In genomic region chr1:235011599-235012435, GRCh38 we compare ENCODE assay signal across 8 cellular contexts.
DNase-seq lines count a peak whose midpoint lies in the region; ATAC-seq and TF ChIP-seq lines count a peak whose summit lies in the region.

No MANE protein-coding gene starts in this region.

- peak overlapping the region; percentile 14 for H3K4me3 ChIP-seq in skeletal muscle satellite cell (ENCODE audit: low read length)

- ATAC-seq in HG03060 (IDR thresholded peaks at IDR 0.05; ENCODE audit: low read depth, unreplicated experiment) = peak; percentile 60
- peak; percentile 98 for ATAC-seq in foreskin keratinocyte

- DNase-seq in NCI-H2171 treated with DMSO at 0.1 percent for 48 hours (lab: John Stamatoyannopoulos, UW) (peak; percentile 22), NCI-H2171 (lab: John Stamatoyannopoulos, UW) (no peak), RPMI8226 (peak; percentile 99), foreskin keratinocyte (peak; percentile 100), NCI-H345 treated with DMSO at 0.1 percent for 48 hours (lab: John Stamatoyannopoulos, UW; ENCODE audit: unreplicated experiment) (no peak)
- peak; percentile 97 for DNase-seq in activated T-helper 2 cell treated with anti-CD3 and anti-CD28 coated beads, Interferon-gamma antibody, Interleukin-2, Interleukin-4, amounts not matched to agents 10 μg/mL and 5 μg/mL and 100 μg/mL, durations not matched to agents 14 hours and 24 hours and 36 hours (ENCODE audit: low spot score)

- peaks cover 24% of the 10 kb centered on the region for H3K9me3 Mint-ChIP-seq in activated T-helper 2 cell treated with anti-CD3 and anti-CD28 coated beads, Interferon-gamma antibody, Interleukin-2, Interleukin-4, amounts not matched to agents 10 μg/mL and 5 μg/mL and 100 μg/mL, durations not matched to agents 14 hours and 24 hours and 36 hours

- H3K4me3 Mint-ChIP-seq in activated T-helper 2 cell treated with anti-CD3 and anti-CD28 coated beads, Interferon-gamma antibody, Interleukin-2, Interleukin-4, amounts not matched to agents 10 μg/mL and 5 μg/mL and 100 μg/mL, durations not matched to agents 14 hours and 24 hours and 36 hours (ENCODE audit: low read depth) = peak overlapping the region; percentile 57

- H3K9ac ChIP-seq in skeletal muscle satellite cell (ENCODE audit: low read depth, low read length) = peak overlapping the region; percentile 74

- H3K27me3 ChIP-seq in foreskin keratinocyte (peaks cover 13% of the 10 kb centered on the region), skeletal muscle satellite cell (ENCODE audit: control insufficient read depth, insufficient read depth, low read length) (no peaks in the 10 kb centered on the region)

- peak; percentile 7 for TF ChIP-seq CTCF in foreskin keratinocyte (conservative IDR thresholded peaks at IDR 0.05)

- H3K4me1 ChIP-seq in foreskin keratinocyte = peaks cover 18% of the 10 kb centered on the region
- H3K4me1 ChIP-seq in skeletal muscle satellite cell (ENCODE audit: control insufficient read depth, insufficient read depth, low read length) = peaks cover 23% of the 10 kb centered on the region

- no peaks in the 10 kb centered on the region for H3K36me3 ChIP-seq in skeletal muscle satellite cell (ENCODE audit: insufficient read depth, low read length)

- H3K36me3 Mint-ChIP-seq in activated T-helper 2 cell treated with anti-CD3 and anti-CD28 coated beads, Interferon-gamma antibody, Interleukin-2, Interleukin-4, amounts not matched to agents 10 μg/mL and 5 μg/mL and 100 μg/mL, durations not matched to agents 14 hours and 24 hours and 36 hours (ENCODE audit: low read depth) = peaks cover 62% of the 10 kb centered on the region

- H3K4me2 ChIP-seq in skeletal muscle satellite cell (ENCODE audit: low read length) = peak overlapping the region; percentile 56

- H3K4me1 Mint-ChIP-seq in activated T-helper 2 cell treated with anti-CD3 and anti-CD28 coated beads, Interferon-gamma antibody, Interleukin-2, Interleukin-4, amounts not matched to agents 10 μg/mL and 5 μg/mL and 100 μg/mL, durations not matched to agents 14 hours and 24 hours and 36 hours (ENCODE audit: low read depth) = peaks cover 86% of the 10 kb centered on the region

- no peaks in the 10 kb centered on the region for H3K27me3 Mint-ChIP-seq in activated T-helper 2 cell treated with anti-CD3 and anti-CD28 coated beads, Interferon-gamma antibody, Interleukin-2, Interleukin-4, amounts not matched to agents 10 μg/mL and 5 μg/mL and 100 μg/mL, durations not matched to agents 14 hours and 24 hours and 36 hours (ENCODE audit: low read depth)

- H3K27ac Mint-ChIP-seq in activated T-helper 2 cell treated with anti-CD3 and anti-CD28 coated beads, Interferon-gamma antibody, Interleukin-2, Interleukin-4, amounts not matched to agents 10 μg/mL and 5 μg/mL and 100 μg/mL, durations not matched to agents 14 hours and 24 hours and 36 hours = peak overlapping the region; percentile 100

- H3K9me3 ChIP-seq in skeletal muscle satellite cell (replicated peaks; ENCODE audit: low read length) = no peaks in the 10 kb centered on the region

- intact Hi-C loops in activated T-helper 2 cell treated with anti-CD3 and anti-CD28 coated beads, Interferon-gamma antibody, Interleukin-2, Interleukin-4, amounts not matched to agents 10 μg/mL and 5 μg/mL and 100 μg/mL, durations not matched to agents 14 hours and 24 hours and 36 hours (cut with micrococcal nuclease) = loop anchor here (1.0 to 2.0 kb wide), 14 partner anchors 23 to 511 kb away; no protein-coding TSS in a partner anchor

- H3K27ac ChIP-seq in foreskin keratinocyte = peak overlapping the region; percentile 99

Comparison
In these comparisons a context has a peak if more than half of its experiments do, and no peak if none do; other contexts are left out.
1. DNase-seq: peak in NCI-H2171 treated with DMSO at 0.1 percent for 48 hours (single experiment), RPMI8226 (single experiment), activated T-helper 2 cell treated with anti-CD3 and anti-CD28 coated beads, Interferon-gamma antibody, Interleukin-2, Interleukin-4, amounts not matched to agents 10 μg/mL and 5 μg/mL and 100 μg/mL, durations not matched to agents 14 hours and 24 hours and 36 hours (single experiment) and foreskin keratinocyte (2 of 2); none in NCI-H2171 (single experiment) and NCI-H345 treated with DMSO at 0.1 percent for 48 hours (single experiment).